8 cellular contexts compared by ENCODE assay signal in genomic region chr11:88338223-88338661, GRCh38. TPM values are rescaled to one million over a fixed set of nuclear protein-coding genes. Genes with fewer than 3 reads are reported as not detected.
DNase-seq lines count a peak whose midpoint lies in the region; ATAC-seq and TF ChIP-seq lines count a peak whose summit lies in the region.

No MANE protein-coding gene starts in this region.

- H3K4me3 ChIP-seq in fibroblast of mammary gland (ENCODE audit: control insufficient read depth, low read depth, low read length) = peak overlapping the region; percentile 92
- H3K4me3 ChIP-seq in thyroid gland (replicated peaks in 1 of 3) = peak overlapping the region in 2 of 3 donors; percentile 76 to 98

- H3K9me3 Mint-ChIP-seq in natural killer cell treated with Interleukin-12 subunit alpha and Interleukin-12 subunit beta and Interleukin-15 and Interleukin-18, amount 100 ng/mL, for 72 hours = no peaks in the 10 kb centered on the region

- H3K4me1 ChIP-seq in thyroid gland = peaks cover 9 to 15% of the 10 kb centered on the region in 2 donors

- no peaks in the 10 kb centered on the region for H3K9me3 ChIP-seq in thyroid gland

- TF ChIP-seq CTCF in fibroblast of mammary gland (conservative IDR thresholded peaks at IDR 0.05; ENCODE audit: control insufficient read depth, insufficient read depth, low read depth, low read length) (no peak), thyroid gland (IDR thresholded peaks at IDR 0.05) (no peak)

- peaks cover 42 to 62% of the 10 kb centered on the region in 2 donors for H3K4me1 Mint-ChIP-seq in natural killer cell treated with Interleukin-12 subunit alpha and Interleukin-12 subunit beta and Interleukin-15 and Interleukin-18, amount 100 ng/mL, for 72 hours (ENCODE audit: low read depth in 2 of 2)

- WGBS in thyroid gland, 2 donors = 9 to 11% methylated on average over 8 of the region's 8 CpGs

- peaks cover 20% of the 10 kb centered on the region for H3K36me3 Mint-ChIP-seq in natural killer cell treated with Interleukin-12 subunit alpha and Interleukin-12 subunit beta and Interleukin-15 and Interleukin-18, amount 100 ng/mL, for 72 hours

- intact Hi-C loops in thyroid gland (cut with DNase I) = no loop called here

- H3K27me3 ChIP-seq in thyroid gland = no peaks in the 10 kb centered on the region

- no peaks in the 10 kb centered on the region for H3K36me3 ChIP-seq in thyroid gland

- H3K27ac ChIP-seq in thyroid gland = peak overlapping the region; percentile 46 to 83 (median 67)

- ATAC-seq in GM18498 (IDR thresholded peaks at IDR 0.05; ENCODE audit: unreplicated experiment) (peak; percentile 41), HG02885 (IDR thresholded peaks at IDR 0.05; ENCODE audit: poor library complexity, unreplicated experiment) (peak; percentile 37)
- peak; percentile 72 to 83 for ATAC-seq in natural killer cell treated with Interleukin-12 subunit alpha and Interleukin-12 subunit beta and Interleukin-15 and Interleukin-18, amount 100 ng/mL, for 72 hours

- DNase-seq in NOMO-1 treated with DMSO at 0.1 percent for 48 hours (lab: John Stamatoyannopoulos, UW; ENCODE audit: unreplicated experiment) (peak; percentile 95), activated T-cell treated with anti-CD3 and anti-CD28 coated beads for 1 hour (ENCODE audit: low read depth) (peak; percentile 22), fibroblast of mammary gland (ENCODE audit: low read depth) (peak; percentile 84), thyroid gland (peak; percentile 24 to 28), NCI-H748 (lab: John Stamatoyannopoulos, UW; ENCODE audit: unreplicated experiment) (no peak)
- peak; percentile 86 for DNase-seq in natural killer cell treated with Interleukin-12 subunit alpha and Interleukin-12 subunit beta and Interleukin-15 and Interleukin-18, amount 100 ng/mL, for 72 hours (ENCODE audit: low spot score)

- H3K4me3 Mint-ChIP-seq in natural killer cell treated with Interleukin-12 subunit alpha and Interleukin-12 subunit beta and Interleukin-15 and Interleukin-18, amount 100 ng/mL, for 72 hours = peak overlapping the region; percentile 93

- H3K27ac Mint-ChIP-seq in natural killer cell treated with Interleukin-12 subunit alpha and Interleukin-12 subunit beta and Interleukin-15 and Interleukin-18, amount 100 ng/mL, for 72 hours = peak overlapping the region; percentile 82 to 100

- TF ChIP-seq POLR2A in thyroid gland (IDR thresholded peaks at IDR 0.05) = no peak

- H3K27me3 Mint-ChIP-seq in natural killer cell treated with Interleukin-12 subunit alpha and Interleukin-12 subunit beta and Interleukin-15 and Interleukin-18, amount 100 ng/mL, for 72 hours = no peaks in the 10 kb centered on the region

RNA-seq across cellular contexts. Expression of gene CTSC, which starts 0.7 kb away (rescaled TPM):
- 100 to 1,000 TPM; 213 to 381 TPM for total RNA-seq in natural killer cell treated with Interleukin-12 subunit alpha and Interleukin-12 subunit beta and Interleukin-15 and Interleukin-18, amount 100 ng/mL, for 72 hours
- total RNA-seq in thyroid gland = 10 to 100 TPM; 54.8 to 87.5 (median 64.2) TPM
